In genomic region chr9:32334112-32334511, GRCh38 we compare ENCODE assay signal across 1 cellular context.
TF ChIP-seq lines count a peak whose summit lies in the region.

No MANE protein-coding gene starts in this region.

TF ChIP-seq in H1, 55 proteins besides CTCF, POLR2A, EP300 and RAD21:
- TF ChIP-seq TAF1 (IDR thresholded peaks at IDR 0.05; ENCODE audit: low read depth, low read length) (no peak), BACH1 (IDR thresholded peaks at IDR 0.05; ENCODE audit: low read length) (no peak), ATF3 (IDR thresholded peaks at IDR 0.05; ENCODE audit: insufficient read depth, low read depth, low read length) (no peak), ATF2 (IDR thresholded peaks at IDR 0.05; ENCODE audit: low read length) (no peak)
